ENCODE assay signal across 8 cellular contexts in genomic region chr22:39117585-39118191, GRCh38. TPM values are rescaled to one million over a fixed set of nuclear protein-coding genes. Genes with fewer than 3 reads are reported as not detected.
DNase-seq lines count a peak whose midpoint lies in the region; ATAC-seq lines count a peak whose summit lies in the region.

No MANE protein-coding gene starts in this region.

- H3K9me3 ChIP-seq in SJCRH30 (replicated peaks), result no peaks in the 10 kb centered on the region; the same call in 1 of the 2 replicates

- peak; percentile 52 for DNase-seq in GDM1 (lab: John Stamatoyannopoulos, UW)
- DNase-seq in SJCRH30, result peak; percentile 25 to 33
- DNase-seq in activated naive CD4-positive, alpha-beta T cell treated with Interleukin-2 at 50 U/mL for 16 hours, result peak; percentile 84
- DNase-seq in left ventricle myocardium superior, result peak; percentile 40
- peak; percentile 85 for DNase-seq in stimulated activated CD4-positive, alpha-beta T cell treated with anti-CD3 and anti-CD28 coated beads, Interleukin-4, amount 100 ng/mL, for 24 hours
- DNase-seq in SK-N-DZ (ENCODE audit: low spot score), result no peak

- no peak overlapping the region for H3K27ac ChIP-seq in SJCRH30

- H3K4me1 ChIP-seq in SJCRH30, result no peaks in the 10 kb centered on the region

- H3K4me3 ChIP-seq in SJCRH30, result no peak overlapping the region

- H3K36me3 ChIP-seq in SJCRH30, result no peaks in the 10 kb centered on the region

- H3K27me3 ChIP-seq in SJCRH30, result peaks cover 20% of the 10 kb centered on the region; the same call in 1 of the 2 replicates

- intact Hi-C loops in left ventricle myocardium superior (cut with micrococcal nuclease), result no loop called here

- ATAC-seq in HG03139 (IDR thresholded peaks at IDR 0.05; ENCODE audit: unreplicated experiment), result peak; percentile 57
- ATAC-seq in left ventricle myocardium superior, result no peak
- ATAC-seq in GM18873 (IDR thresholded peaks at IDR 0.05; ENCODE audit: low FRiP score, unreplicated experiment), result no peak

RNA-seq across cellular contexts. Expression of gene APOBEC3H, which starts 20.6 kb away (rescaled TPM):
- not detected in 2 replicates for total RNA-seq in SJCRH30 (2014; rRNA removed; shearing (Covaris generic))
- total RNA-seq in left ventricle myocardium superior, result 0.40 TPM
- polyA plus RNA-seq in SK-N-DZ (2014; cell fraction: cytosol; rRNA removed), result not detected in 2 replicates
- polyA plus RNA-seq in SK-N-DZ (2014; cell fraction: nucleus; rRNA removed), result not detected in 2 replicates

RNA-seq across cellular contexts. Expression of gene CBX7, which starts 34.8 kb away (rescaled TPM):
- 0.35 and 0.65 TPM in 2 replicates for total RNA-seq in SJCRH30 (2014; rRNA removed; shearing (Covaris generic))
- 79.2 TPM for total RNA-seq in left ventricle myocardium superior
- 0.37 and 1.7 TPM in 2 replicates for polyA plus RNA-seq in SK-N-DZ (2014; cell fraction: cytosol; rRNA removed)
- polyA plus RNA-seq in SK-N-DZ (2014; cell fraction: nucleus; rRNA removed), result 1.9 and 11.7 TPM in 2 replicates

RNA-seq across cellular contexts. Expression of gene APOBEC3G, which starts 40.6 kb away (rescaled TPM):
- total RNA-seq in SJCRH30 (2014; rRNA removed; shearing (Covaris generic)), result not detected in 2 replicates
- 3.9 TPM for total RNA-seq in left ventricle myocardium superior
- 0.09 TPM in 1 of 2 replicates, not detected in the other for polyA plus RNA-seq in SK-N-DZ (2014; cell fraction: cytosol; rRNA removed)
- not detected in 2 replicates for polyA plus RNA-seq in SK-N-DZ (2014; cell fraction: nucleus; rRNA removed)

Comparison
In these comparisons a context has a peak if more than half of its experiments do, and no peak if none do; other contexts are left out.
1. RNA of gene CBX7, which starts 34.8 kb away (total RNA-seq): 79.2 TPM in left ventricle myocardium superior (single experiment); 0.35 to 0.65 TPM in SJCRH30; every median in the first group is over 10 times any median in the second.